ENCODE assay signal across 21 cellular contexts in genomic region chr2:182320106-182320505, GRCh38.
"Had no signal": no experiment of that assay in that cellular context is flagged by ENCODE, and none has a peak within 500 bp of the region (broad histone marks: within the 10 kb centered on the region; RNA-seq: fewer than 3 reads in every experiment).

No MANE protein-coding gene starts in this region.

- H3K4me3 ChIP-seq: gastroesophageal sphincter, neural progenitor cell, right lobe of liver, skin epidermis, testis had no signal

- H3K27me3 ChIP-seq: brain microvascular endothelial cell, gastroesophageal sphincter, neural progenitor cell, right lobe of liver, testis had no signal

- H3K9me3 Mint-ChIP-seq: activated naive CD4-positive, alpha-beta T cell treated with anti-CD3 and anti-CD28 coated beads, Interleukin-2, amount 10 ng/mL, durations not matched to agents 7 days and 5 days had no signal

- H3K36me3 ChIP-seq: brain microvascular endothelial cell, gastroesophageal sphincter, neural progenitor cell, right lobe of liver had no signal

- H3K27ac ChIP-seq: brain microvascular endothelial cell, gastroesophageal sphincter, neural progenitor cell, right lobe of liver, skin epidermis, testis had no signal

- H3K9me3 ChIP-seq: gastroesophageal sphincter, right lobe of liver, testis had no signal

- H3K4me3 Mint-ChIP-seq: activated CD4-positive, alpha-beta T cell treated with anti-CD3 and anti-CD28 coated beads for 36 hours; activated naive CD4-positive, alpha-beta T cell treated with anti-CD3 and anti-CD28 coated beads, Interleukin-2, amount 10 ng/mL, durations not matched to agents 7 days and 5 days; activated T-cell treated with anti-CD3 and anti-CD28 coated beads, Interleukin-2, amount 50 U/mL, for 72 hours; naive thymus-derived CD8-positive, alpha-beta T cell; neural progenitor cell had no signal

- H3K36me3 Mint-ChIP-seq: activated naive CD4-positive, alpha-beta T cell treated with anti-CD3 and anti-CD28 coated beads, Interleukin-2, amount 10 ng/mL, durations not matched to agents 7 days and 5 days; naive thymus-derived CD8-positive, alpha-beta T cell had no signal

- H3K27me3 Mint-ChIP-seq: activated CD4-positive, alpha-beta T cell treated with anti-CD3 and anti-CD28 coated beads for 36 hours; activated naive CD4-positive, alpha-beta T cell treated with anti-CD3 and anti-CD28 coated beads, Interleukin-2, amount 10 ng/mL, durations not matched to agents 7 days and 5 days; naive thymus-derived CD8-positive, alpha-beta T cell; progenitor cell of endocrine pancreas had no signal

- H3K4me1 ChIP-seq: gastroesophageal sphincter, neural progenitor cell, right lobe of liver, testis had no signal

- ATAC-seq: activated CD4-positive, alpha-beta T cell treated with anti-CD3 and anti-CD28 coated beads for 36 hours; activated T-cell treated with anti-CD3 and anti-CD28 coated beads, Interleukin-2, amount 50 U/mL, for 72 hours; gastroesophageal sphincter; naive thymus-derived CD8-positive, alpha-beta T cell; right lobe of liver; stimulated activated naive CD8-positive, alpha-beta T cell treated with anti-CD3 and anti-CD28 coated beads, Interleukin-15, Interleukin-2, amounts not matched to agents 100 U/mL and 50 U/mL, for 24 hours had no signal

- H3K27ac Mint-ChIP-seq: activated CD4-positive, alpha-beta T cell treated with anti-CD3 and anti-CD28 coated beads for 36 hours; activated naive CD4-positive, alpha-beta T cell treated with anti-CD3 and anti-CD28 coated beads, Interleukin-2, amount 10 ng/mL, durations not matched to agents 7 days and 5 days; activated T-cell treated with anti-CD3 and anti-CD28 coated beads, Interleukin-2, amount 50 U/mL, for 72 hours; naive thymus-derived CD8-positive, alpha-beta T cell; neural progenitor cell; progenitor cell of endocrine pancreas had no signal

- DNase-seq: activated CD4-positive, alpha-beta T cell treated with anti-CD3 and anti-CD28 coated beads for 36 hours; activated CD4-positive, CD25-positive, alpha-beta regulatory T cell; activated naive CD4-positive, alpha-beta T cell treated with anti-CD3 and anti-CD28 coated beads, Interleukin-2, amount 10 ng/mL, durations not matched to agents 7 days and 5 days; activated T-cell treated with anti-CD3 and anti-CD28 coated beads for 4 hours; activated T-cell treated with anti-CD3 and anti-CD28 coated beads, Interleukin-2, amount 50 U/mL, for 72 hours; amniotic stem cell; brain microvascular endothelial cell; hippocampal formation; left cardiac atrium; naive thymus-derived CD8-positive, alpha-beta T cell; occipital lobe; right lobe of liver; stimulated activated CD4-positive, alpha-beta T cell treated with anti-CD3 and anti-CD28 coated beads, Interleukin-12 subunit alpha, Interleukin-12 subunit beta, amount 100 ng/mL, for 4 hours; stimulated activated CD4-positive, alpha-beta T cell treated with anti-CD3 and anti-CD28 coated beads, Interleukin-4, amount 100 ng/mL, for 1 hour; stimulated activated naive CD8-positive, alpha-beta T cell treated with anti-CD3 and anti-CD28 coated beads, Interleukin-15, Interleukin-2, amounts not matched to agents 100 U/mL and 50 U/mL, for 24 hours; testis; trophoblast cell had no signal

- H3K4me1 Mint-ChIP-seq: activated CD4-positive, alpha-beta T cell treated with anti-CD3 and anti-CD28 coated beads for 36 hours; activated naive CD4-positive, alpha-beta T cell treated with anti-CD3 and anti-CD28 coated beads, Interleukin-2, amount 10 ng/mL, durations not matched to agents 7 days and 5 days; naive thymus-derived CD8-positive, alpha-beta T cell had no signal
